ENCODE assay signal across 34 cellular contexts in the genomic region with DNA sequence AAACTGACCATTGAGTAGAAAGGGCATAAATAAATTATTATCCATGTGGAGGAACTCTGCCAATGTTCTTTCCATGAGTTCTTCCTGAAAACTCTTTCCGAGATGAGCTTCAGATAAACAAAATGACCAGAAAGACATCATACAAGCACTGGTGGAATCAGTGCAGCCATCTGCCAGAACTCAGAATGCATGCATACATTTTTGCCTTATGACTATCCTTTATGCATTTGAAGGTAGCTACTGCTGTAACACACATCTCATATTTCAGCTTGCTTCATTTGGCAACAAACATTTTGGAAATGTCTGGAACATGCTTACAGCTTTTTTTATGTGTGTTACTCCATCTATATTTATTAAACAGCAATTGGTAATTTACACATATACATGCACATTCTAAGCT.
"Had no signal": no experiment of that assay in that cellular context is flagged by ENCODE, and none has a peak within 500 bp of the region (broad histone marks: within the 10 kb centered on the region; RNA-seq: fewer than 3 reads in every experiment).

No MANE protein-coding gene starts in this region.

- H3K4me1 ChIP-seq: body of pancreas, Peyer's patch had no signal

- H3K27me3 Mint-ChIP-seq: activated CD4-positive, alpha-beta T cell treated with anti-CD3 and anti-CD28 coated beads, Interleukin-2, amount 10 ng/mL, durations not matched to agents 24 days and 14 days; activated naive CD4-positive, alpha-beta T cell treated with anti-CD3 and anti-CD28 coated beads, Interleukin-2, amount 50 U/mL, for 24 hours; activated naive CD8-positive, alpha-beta T cell treated with anti-CD3 and anti-CD28 coated beads, Interleukin-2, amount 10 ng/mL, durations not matched to agents 7 days and 5 days; activated T-cell treated with anti-CD3 and anti-CD28 coated beads, Interleukin-2, amount 50 U/mL, for 24 hours had no signal

- H3K9me3 ChIP-seq: body of pancreas, MG63, Peyer's patch had no signal

- H3K36me3 ChIP-seq: MG63, Peyer's patch, WERI-Rb-1 had no signal

- H3K4me3 ChIP-seq: body of pancreas, K562, MG63, Peyer's patch had no signal

- H3K27me3 ChIP-seq: body of pancreas, MG63, Peyer's patch had no signal

- DNase-seq: activated CD4-positive, alpha-beta T cell treated with anti-CD3 and anti-CD28 coated beads, Interleukin-2, amount 10 ng/mL, durations not matched to agents 24 days and 14 days; activated CD4-positive, alpha-beta T cell treated with anti-CD3 and anti-CD28 coated beads, Interleukin-2, amount 50 U/mL, for 4 hours; activated CD4-positive, CD25-positive, alpha-beta regulatory T cell; activated CD8-positive, alpha-beta T cell treated with anti-CD3 and anti-CD28 coated beads, Interleukin-2, amount 10 ng/mL, durations not matched to agents 7 days and 5 days; activated gamma-delta T cell; activated naive CD4-positive, alpha-beta T cell treated with Interleukin-2 at 50 U/mL for 16 hours; activated naive CD8-positive, alpha-beta T cell treated with anti-CD3 and anti-CD28 coated beads, Interleukin-2, amount 10 ng/mL, durations not matched to agents 7 days and 5 days; activated T-cell treated with anti-CD3 and anti-CD28 coated beads, Interleukin-2, amount 50 U/mL, for 24 hours; body of pancreas; central memory CD4-positive, alpha-beta T cell; MG63; NCI-H1048; NCI-H1105 treated with DMSO at 0.1 percent for 48 hours; NCI-H1436 treated with DMSO at 0.1 percent for 48 hours; NCI-H187; NCI-H2029 treated with DMSO at 0.1 percent for 48 hours; NCI-H2107; NCI-H2171; NCI-H510A; NCI-H526; NCI-H748 treated with DMSO at 0.1 percent for 48 hours; NK-92 treated with Interleukin-12 subunit alpha and Interleukin-12 subunit beta, amount 100 ng/mL, for 24 hours; PC-3; Peyer's patch; Right ventricle myocardium superior; SW 1271; T-helper 1 cell; T-helper 2 cell; T1000; WERI-Rb-1 had no signal

- H3K4me1 Mint-ChIP-seq: activated CD4-positive, alpha-beta T cell treated with anti-CD3 and anti-CD28 coated beads, Interleukin-2, amount 10 ng/mL, durations not matched to agents 24 days and 14 days; activated naive CD4-positive, alpha-beta T cell treated with anti-CD3 and anti-CD28 coated beads, Interleukin-2, amount 50 U/mL, for 24 hours; activated naive CD8-positive, alpha-beta T cell treated with anti-CD3 and anti-CD28 coated beads, Interleukin-2, amount 10 ng/mL, durations not matched to agents 7 days and 5 days had no signal

- H3K27ac ChIP-seq: body of pancreas, Peyer's patch, RWPE1, WERI-Rb-1 had no signal

- H3K27ac Mint-ChIP-seq: activated CD4-positive, alpha-beta T cell treated with anti-CD3 and anti-CD28 coated beads, Interleukin-2, amount 10 ng/mL, durations not matched to agents 24 days and 14 days; activated CD8-positive, alpha-beta T cell treated with anti-CD3 and anti-CD28 coated beads, Interleukin-2, amount 10 ng/mL, durations not matched to agents 7 days and 5 days; activated naive CD4-positive, alpha-beta T cell treated with anti-CD3 and anti-CD28 coated beads, Interleukin-2, amount 50 U/mL, for 24 hours; activated naive CD8-positive, alpha-beta T cell treated with anti-CD3 and anti-CD28 coated beads, Interleukin-2, amount 10 ng/mL, durations not matched to agents 7 days and 5 days; activated T-cell treated with anti-CD3 and anti-CD28 coated beads, Interleukin-2, amount 50 U/mL, for 24 hours; activated T-helper 2 cell treated with anti-CD3 and anti-CD28 coated beads, Interferon-gamma antibody, Interleukin-2, Interleukin-4, amounts not matched to agents 10 μg/mL and 5 μg/mL and 100 μg/mL, durations not matched to agents 14 hours and 24 hours and 36 hours had no signal

- H3K36me3 Mint-ChIP-seq: activated naive CD4-positive, alpha-beta T cell treated with anti-CD3 and anti-CD28 coated beads, Interleukin-2, amount 50 U/mL, for 24 hours; activated naive CD8-positive, alpha-beta T cell treated with anti-CD3 and anti-CD28 coated beads, Interleukin-2, amount 10 ng/mL, durations not matched to agents 7 days and 5 days had no signal

- H3K4me3 Mint-ChIP-seq: activated CD4-positive, alpha-beta T cell treated with anti-CD3 and anti-CD28 coated beads, Interleukin-2, amount 10 ng/mL, durations not matched to agents 24 days and 14 days; activated CD8-positive, alpha-beta T cell treated with anti-CD3 and anti-CD28 coated beads, Interleukin-2, amount 10 ng/mL, durations not matched to agents 7 days and 5 days; activated naive CD4-positive, alpha-beta T cell treated with anti-CD3 and anti-CD28 coated beads, Interleukin-2, amount 50 U/mL, for 24 hours; activated naive CD8-positive, alpha-beta T cell treated with anti-CD3 and anti-CD28 coated beads, Interleukin-2, amount 10 ng/mL, durations not matched to agents 7 days and 5 days; activated T-cell treated with anti-CD3 and anti-CD28 coated beads, Interleukin-2, amount 50 U/mL, for 24 hours had no signal
